ENCODE assay signal across 34 cellular contexts in genomic region chr5:75921011-75921410, GRCh38.
"Had no signal": no experiment of that assay in that cellular context is flagged by ENCODE, and none has a peak within 500 bp of the region (broad histone marks: within the 10 kb centered on the region; RNA-seq: fewer than 3 reads in every experiment).

No MANE protein-coding gene starts in this region.

- H3K9me3 ChIP-seq: adrenal gland, ascending aorta, body of pancreas, breast epithelium had no signal

- FAIRE-seq: astrocyte, bronchial epithelial cell had no signal

- H3K36me3 ChIP-seq: adrenal gland, ascending aorta, brain microvascular endothelial cell, breast epithelium, cardiac muscle cell had no signal

- H3K27me3 ChIP-seq: adrenal gland, ascending aorta, body of pancreas, brain microvascular endothelial cell, breast epithelium, cardiac muscle cell had no signal

- ATAC-seq: activated naive CD4-positive, alpha-beta T cell treated with anti-CD3 and anti-CD28 coated beads, Interleukin-2, amount 50 U/mL, for 72 hours; activated naive CD8-positive, alpha-beta T cell treated with anti-CD3 and anti-CD28 coated beads, Interleukin-2, amount 50 U/mL, for 24 hours; activated T-cell treated with anti-CD3 and anti-CD28 coated beads, Interleukin-2, amount 50 U/mL, for 4 hours; activated T-cell treated with anti-CD3 and anti-CD28 coated beads, Interleukin-2, amount 50 U/mL, for 72 hours; activated T-helper 17 cell treated with anti-CD3 and anti-CD28 coated beads, Interleukin-2, amount 50 U/mL, for 72 hours; body of pancreas had no signal

- H3K27ac ChIP-seq: adrenal gland, ascending aorta, body of pancreas, brain microvascular endothelial cell, breast epithelium, cardiac muscle cell had no signal

- H3K4me3 ChIP-seq: adrenal gland, ascending aorta, body of pancreas, breast epithelium, cardiac muscle cell had no signal

- H3K4me1 ChIP-seq: adrenal gland, ascending aorta, body of pancreas, breast epithelium had no signal

- DNase-seq: activated effector memory CD4-positive, alpha-beta T cell treated with anti-CD3 and anti-CD28 coated beads, Interleukin-2, amount 50 U/mL, for 16 hours; activated effector memory CD4-positive, alpha-beta T cell treated with Interleukin-2 at 50 U/mL for 16 hours; activated gamma-delta T cell; activated gamma-delta T cell treated with Interleukin-2 at 50 U/mL for 16 hours; activated naive CD4-positive, alpha-beta T cell; activated naive CD4-positive, alpha-beta T cell treated with anti-CD3 and anti-CD28 coated beads for 36 hours; activated naive CD4-positive, alpha-beta T cell treated with anti-CD3 and anti-CD28 coated beads, Interleukin-2, amount 10 ng/mL, durations not matched to agents 7 days and 5 days; activated naive CD4-positive, alpha-beta T cell treated with anti-CD3 and anti-CD28 coated beads, Interleukin-2, amount 50 U/mL, for 16 hours; activated naive CD4-positive, alpha-beta T cell treated with Interleukin-2 at 50 U/mL for 16 hours; activated naive CD8-positive, alpha-beta T cell treated with anti-CD3 and anti-CD28 coated beads for 36 hours; activated naive CD8-positive, alpha-beta T cell treated with anti-CD3 and anti-CD28 coated beads, Interleukin-2, amount 10 ng/mL, durations not matched to agents 7 days and 5 days; activated naive CD8-positive, alpha-beta T cell treated with anti-CD3 and anti-CD28 coated beads, Interleukin-2, amount 50 U/mL, for 24 hours; activated T-cell treated with anti-CD3 and anti-CD28 coated beads for 4 hours; activated T-cell treated with anti-CD3 and anti-CD28 coated beads, Interleukin-2, amount 50 U/mL, for 1 hour; activated T-cell treated with anti-CD3 and anti-CD28 coated beads, Interleukin-2, amount 50 U/mL, for 24 hours; activated T-cell treated with anti-CD3 and anti-CD28 coated beads, Interleukin-2, amount 50 U/mL, for 4 hours; activated T-cell treated with anti-CD3 and anti-CD28 coated beads, Interleukin-2, amount 50 U/mL, for 48 hours; activated T-cell treated with anti-CD3 and anti-CD28 coated beads, Interleukin-2, amount 50 U/mL, for 72 hours; adrenal gland; amniotic stem cell; amygdala; anterior cingulate cortex; body of pancreas; brain microvascular endothelial cell; caudate nucleus; central memory CD4-positive, alpha-beta T cell; cerebellar nuclear complex had no signal
